In the genomic region with DNA sequence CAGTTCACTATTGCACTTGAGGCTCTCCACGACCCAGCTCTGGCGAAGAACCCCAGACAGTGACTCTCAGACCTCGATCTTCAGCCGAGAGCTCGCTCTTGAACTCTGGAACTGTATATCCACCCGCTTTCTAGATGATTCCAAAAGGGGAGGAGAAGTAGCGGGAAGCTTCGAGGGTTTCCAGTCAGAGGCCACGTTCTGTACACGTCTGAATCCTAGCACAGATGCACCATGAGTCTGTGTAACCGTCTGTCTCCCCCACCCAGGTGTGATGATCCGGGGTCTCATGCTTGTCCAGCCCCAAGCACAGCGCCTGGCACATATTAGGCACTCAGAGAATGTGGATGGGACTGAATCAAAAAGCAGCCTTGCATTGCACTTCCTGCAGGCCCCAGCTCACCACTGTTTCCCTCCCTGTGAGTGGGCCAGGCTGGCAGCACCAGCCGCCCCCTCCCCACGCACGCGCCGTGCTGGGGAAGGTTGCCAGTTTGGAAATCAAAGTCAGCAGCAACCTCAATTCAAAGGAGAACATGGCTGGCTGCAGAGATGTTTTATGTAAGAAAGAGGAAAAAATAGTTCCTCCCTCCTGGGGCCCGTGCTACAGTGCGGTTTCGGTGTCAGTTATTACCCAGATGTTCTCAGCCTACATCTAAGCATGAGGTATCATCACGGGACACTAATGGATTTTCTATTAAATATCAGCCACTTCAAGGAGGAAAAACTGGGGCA, we compare ENCODE assay signal across 22 cellular contexts. TPM values are rescaled to one million over a fixed set of nuclear protein-coding genes. Genes with fewer than 3 reads are reported as not detected.
A peak's percentile ranks its signal among the peaks of the same experiment; 100 is the strongest.
DNase-seq lines count a peak whose midpoint lies in the region; ATAC-seq lines count a peak whose summit lies in the region.
"Had no signal": no experiment of that assay in that cellular context is flagged by ENCODE, and none has a peak within 500 bp of the region (broad histone marks: within the 10 kb centered on the region; RNA-seq: fewer than 3 reads in every experiment).

No MANE protein-coding gene starts in this region.

- H3K4me1 ChIP-seq in BLaER1 treated with 17β-estradiol and CSF1 and Interleukin-3, amounts not matched to agents 10 nM and 100 nM: peaks cover 27 to 100% (median 77%) of the 10 kb centered on the region in 10 experiments

- H3K9me3 ChIP-seq in BLaER1 treated with 17β-estradiol and CSF1 and Interleukin-3, amounts not matched to agents 10 nM and 100 nM (replicated peaks in 1 of 11): no peaks in the 10 kb centered on the region
- H3K9me3 ChIP-seq: MG63 had no signal

- no peaks in the 10 kb centered on the region for H3K9me3 Mint-ChIP-seq in stimulated activated memory B cell treated with anti-CD40 and anti-IgM and Interleukin-4, amounts not matched to agents 10 μg/mL and 1 μg/mL and 100 μg/mL, for 72 hours
- H3K9me3 Mint-ChIP-seq: endodermal cell had no signal

- H3K27me3 Mint-ChIP-seq in stimulated activated memory B cell treated with anti-CD40 and anti-IgM and Interleukin-4, amounts not matched to agents 10 μg/mL and 1 μg/mL and 100 μg/mL, for 72 hours: peaks cover 31% of the 10 kb centered on the region

- peak overlapping the region in 10 of 11 experiments; percentile 18 to 78 (median 64); a peak in 18 of 22 replicates for H3K9ac ChIP-seq in BLaER1 treated with 17β-estradiol and CSF1 and Interleukin-3, amounts not matched to agents 10 nM and 100 nM

- no peak overlapping the region for H3K4me3 Mint-ChIP-seq in stimulated activated memory B cell treated with anti-CD40 and anti-IgM and Interleukin-4, amounts not matched to agents 10 μg/mL and 1 μg/mL and 100 μg/mL, for 72 hours
- H3K4me3 Mint-ChIP-seq: endodermal cell had no signal

- DNase-seq in Jurkat, Clone E6-1 (ENCODE audit: low read depth, low spot score): peak; percentile 21
- DNase-seq in caudate nucleus (lab: John Stamatoyannopoulos, UW) (peak in 38 of 61 donors; percentile 14 to 87 (median 44)), left lobe of liver (ENCODE audit: low spot score) (no peak)
- no peak for DNase-seq in stimulated activated CD4-positive, alpha-beta T cell treated with anti-CD3 and anti-CD28 coated beads, Interleukin-12 subunit alpha, Interleukin-12 subunit beta, amount 100 ng/mL, for 4 hours
- DNase-seq: activated effector memory CD4-positive, alpha-beta T cell treated with Interleukin-2 at 50 U/mL for 16 hours; Calu3; endodermal cell; GDM1; left cardiac atrium; MG63; NCI-H2081; NCI-H526 treated with DMSO at 0.1 percent for 48 hours; occipital lobe; stimulated activated CD4-positive, alpha-beta T cell treated with anti-CD3 and anti-CD28 coated beads, Interleukin-2, amount 100 ng/mL, for 24 hours; WERI-Rb-1 had no signal

- ATAC-seq in GM19372 (IDR thresholded peaks at IDR 0.05; ENCODE audit: low read depth, unreplicated experiment) (peak; percentile 53), GM19324 (IDR thresholded peaks at IDR 0.05; ENCODE audit: low FRiP score, unreplicated experiment) (no peak), left lobe of liver (no peak)
- ATAC-seq in stimulated activated memory B cell treated with anti-CD40 and anti-IgM and Interleukin-4, amounts not matched to agents 10 μg/mL and 1 μg/mL and 100 μg/mL, for 72 hours: no peak
- ATAC-seq: left cardiac atrium, sciatic nerve had no signal

- peak overlapping the region; percentile 21 to 89 (median 78); a peak in 21 of 22 replicates for H3K27ac ChIP-seq in BLaER1 treated with 17β-estradiol and CSF1 and Interleukin-3, amounts not matched to agents 10 nM and 100 nM
- peak overlapping the region; percentile 52 for H3K27ac ChIP-seq in caudate nucleus (ENCODE audit: low read depth, low read length)
- H3K27ac ChIP-seq: WERI-Rb-1 had no signal

- no peaks in the 10 kb centered on the region for H3K36me3 Mint-ChIP-seq in stimulated activated memory B cell treated with anti-CD40 and anti-IgM and Interleukin-4, amounts not matched to agents 10 μg/mL and 1 μg/mL and 100 μg/mL, for 72 hours

- H3K4me2 ChIP-seq in BLaER1 treated with 17β-estradiol and CSF1 and Interleukin-3, amounts not matched to agents 10 nM and 100 nM: peak overlapping the region; percentile 68 to 93 (median 82)

- no peaks in the 10 kb centered on the region for H4K20me1 ChIP-seq in BLaER1 treated with 17β-estradiol and CSF1 and Interleukin-3, amounts not matched to agents 10 nM and 100 nM

- H3K27ac Mint-ChIP-seq in stimulated activated memory B cell treated with anti-CD40 and anti-IgM and Interleukin-4, amounts not matched to agents 10 μg/mL and 1 μg/mL and 100 μg/mL, for 72 hours: no peak overlapping the region
- H3K27ac Mint-ChIP-seq: endodermal cell had no signal

- peaks cover 11% of the 10 kb centered on the region for H3K4me1 Mint-ChIP-seq in stimulated activated memory B cell treated with anti-CD40 and anti-IgM and Interleukin-4, amounts not matched to agents 10 μg/mL and 1 μg/mL and 100 μg/mL, for 72 hours
- H3K4me1 Mint-ChIP-seq: endodermal cell had no signal

- H3K4me3 ChIP-seq in BLaER1 treated with 17β-estradiol and CSF1 and Interleukin-3, amounts not matched to agents 10 nM and 100 nM: peak overlapping the region in 4 of 10 experiments; percentile 3 to 46 (median 14); a peak in 6 of 20 replicates
- no peak overlapping the region for H3K4me3 ChIP-seq in Jurkat, Clone E6-1 (ENCODE audit: low read length)
- H3K4me3 ChIP-seq: MG63 had no signal

- no peaks in the 10 kb centered on the region for H3K36me3 ChIP-seq in BLaER1 treated with 17β-estradiol and CSF1 and Interleukin-3, amounts not matched to agents 10 nM and 100 nM
- H3K36me3 ChIP-seq: MG63, WERI-Rb-1 had no signal

- no peaks in the 10 kb centered on the region for H3K27me3 ChIP-seq in BLaER1 treated with 17β-estradiol and CSF1 and Interleukin-3, amounts not matched to agents 10 nM and 100 nM
- H3K27me3 ChIP-seq: MG63 had no signal

RNA-seq across cellular contexts. Expression of a gene that starts 5.7 kb away (rescaled TPM):
- polyA plus RNA-seq in Jurkat, Clone E6-1 (2012; ENCODE audit: insufficient read depth, insufficient read length): 0.54 TPM
- not detected for total RNA-seq in left lobe of liver
- total RNA-seq: HT1080, RPMI7951 had no signal

RNA-seq across cellular contexts. Expression of a gene that starts 31.7 kb away (rescaled TPM):
- polyA plus RNA-seq in Jurkat, Clone E6-1 (2012; ENCODE audit: insufficient read depth, insufficient read length): 115 TPM
- total RNA-seq in left lobe of liver: 38.3 TPM

RNA-seq across cellular contexts. Expression of a gene that starts 44.3 kb away (rescaled TPM):
- 85.1 TPM for polyA plus RNA-seq in Jurkat, Clone E6-1 (2012; ENCODE audit: insufficient read depth, insufficient read length)
- 14.1 TPM for total RNA-seq in left lobe of liver

Comparison
In these comparisons a context has a peak if more than half of its experiments do, and no peak if none do; other contexts are left out.
1. DNase-seq: peak in Jurkat, Clone E6-1 (single experiment) and caudate nucleus (38 of 61); none in left lobe of liver (single experiment) and stimulated activated CD4-positive, alpha-beta T cell treated with anti-CD3 and anti-CD28 coated beads, Interleukin-12 subunit alpha, Interleukin-12 subunit beta, amount 100 ng/mL, for 4 hours (single experiment).